ENCODE assay signal across 8 cellular contexts in the genomic region with DNA sequence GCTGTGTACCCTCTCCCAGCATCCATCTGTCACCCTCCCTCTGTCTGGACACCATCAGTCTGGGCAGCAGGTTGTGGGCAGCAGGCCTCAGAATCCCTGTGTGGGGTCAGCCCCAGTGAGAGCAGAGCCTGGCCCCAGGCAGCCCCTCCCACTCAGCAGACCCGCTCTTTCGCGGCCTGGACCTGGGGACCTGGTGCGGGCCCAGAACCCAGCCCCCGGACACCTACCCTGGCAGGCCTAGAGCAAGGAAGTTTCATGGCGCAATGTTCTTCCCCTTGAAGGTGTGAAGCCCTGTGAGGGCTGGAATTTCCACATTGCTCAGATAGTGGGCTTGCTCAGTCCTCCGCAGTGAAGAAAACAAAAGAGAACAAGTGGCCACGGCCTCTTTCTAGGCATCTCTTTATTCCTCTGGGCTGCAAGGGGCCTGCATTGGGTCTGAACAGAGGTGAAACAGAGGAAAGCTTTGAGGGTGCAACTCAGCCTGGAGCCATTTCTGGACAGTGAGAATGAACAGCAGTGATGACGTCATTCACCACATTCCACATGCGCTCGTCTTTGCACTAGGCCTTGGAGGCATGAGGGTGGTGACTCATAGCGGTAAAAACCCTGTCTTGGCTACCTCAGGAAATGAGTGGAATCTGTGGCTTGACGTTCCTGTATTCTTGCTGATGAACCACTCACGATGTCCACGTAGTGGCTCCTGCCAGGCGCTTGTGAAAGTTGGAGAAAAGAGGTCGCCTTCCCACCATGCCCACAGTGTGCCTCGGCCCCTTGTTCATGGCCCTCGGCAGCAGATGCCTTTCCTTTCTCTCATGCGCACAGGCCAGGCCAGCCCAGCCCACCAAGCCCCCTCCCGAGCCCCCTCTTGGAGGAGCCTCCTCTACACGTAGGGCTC.
DNase-seq lines count a peak whose midpoint lies in the region; ATAC-seq and TF ChIP-seq lines count a peak whose summit lies in the region.

No MANE protein-coding gene starts in this region.

- intact Hi-C loops in vagina (cut with DNase I) = no loop called here

- ATAC-seq in esophagus mucosa = peak; percentile 84
- ATAC-seq in GM19351 (IDR thresholded peaks at IDR 0.05; ENCODE audit: unreplicated experiment) = no peak

- no peak for TF ChIP-seq CTCF in osteoblast (IDR thresholded peaks at IDR 0.05; ENCODE audit: extremely low read depth, low read depth, low read length)
- TF ChIP-seq CTCF in vagina (IDR thresholded peaks at IDR 0.05) = no peak

- H3K27ac ChIP-seq in osteoblast (ENCODE audit: low read depth, low read length) (peak overlapping the region; percentile 87), vagina (peak overlapping the region; percentile 82)

- H3K27me3 ChIP-seq in osteoblast (ENCODE audit: insufficient read depth, low read length) (no peaks in the 10 kb centered on the region), vagina (no peaks in the 10 kb centered on the region)

- TF ChIP-seq POLR2A in vagina (IDR thresholded peaks at IDR 0.05) = no peak

- H2AFZ ChIP-seq in osteoblast (ENCODE audit: low read length) = peak overlapping the region; percentile 58

- H3K36me3 ChIP-seq in osteoblast (ENCODE audit: insufficient read depth, low read length) = no peaks in the 10 kb centered on the region
- H3K36me3 ChIP-seq in vagina = no peaks in the 10 kb centered on the region

- H3K4me1 ChIP-seq in osteoblast (ENCODE audit: insufficient read depth, low read length) = peaks cover 40% of the 10 kb centered on the region
- H3K4me1 ChIP-seq in vagina = peaks cover 17% of the 10 kb centered on the region

- H3K4me2 ChIP-seq in osteoblast (ENCODE audit: insufficient read depth, low read length) = peak overlapping the region; percentile 96

- H3K79me2 ChIP-seq in osteoblast (ENCODE audit: insufficient read depth, low read length) = no peaks in the 10 kb centered on the region

- H4K20me1 ChIP-seq in osteoblast (ENCODE audit: insufficient read depth, low read length) = no peaks in the 10 kb centered on the region

- H3K4me3 ChIP-seq in osteoblast (ENCODE audit: insufficient read depth, low read length) (peak overlapping the region; percentile 25), vagina (no peak overlapping the region)

- DNase-seq in DMS53 (lab: John Stamatoyannopoulos, UW) = peak; percentile 85
- peak; percentile 27 for DNase-seq in NCI-H69 (lab: John Stamatoyannopoulos, UW)
- DNase-seq in activated CD8-positive, alpha-beta memory T cell treated with anti-CD3 and anti-CD28 coated beads, Interleukin-2, amount 50 U/mL, for 24 hours (ENCODE audit: extremely low read depth) = peak; percentile 44
- DNase-seq in osteoblast (ENCODE audit: insufficient read length, low spot score, missing footprints) = peak; percentile 97
- DNase-seq in vagina (ENCODE audit: extremely low spot score in 2 of 2) = no peak
- DNase-seq in hippocampal formation (lab: John Stamatoyannopoulos, UW) = no peak

- H3K9me3 ChIP-seq in osteoblast (ENCODE audit: low read depth, low read length) = no peaks in the 10 kb centered on the region
- H3K9me3 ChIP-seq in vagina = no peaks in the 10 kb centered on the region

Comparison
In these comparisons a context has a peak if more than half of its experiments do, and no peak if none do; other contexts are left out.
1. DNase-seq: peak in DMS53 (single experiment), NCI-H69 (single experiment), activated CD8-positive, alpha-beta memory T cell treated with anti-CD3 and anti-CD28 coated beads, Interleukin-2, amount 50 U/mL, for 24 hours (single experiment) and osteoblast (single experiment); none in vagina (0 of 2) and hippocampal formation (0 of 2).